In the genomic region with DNA sequence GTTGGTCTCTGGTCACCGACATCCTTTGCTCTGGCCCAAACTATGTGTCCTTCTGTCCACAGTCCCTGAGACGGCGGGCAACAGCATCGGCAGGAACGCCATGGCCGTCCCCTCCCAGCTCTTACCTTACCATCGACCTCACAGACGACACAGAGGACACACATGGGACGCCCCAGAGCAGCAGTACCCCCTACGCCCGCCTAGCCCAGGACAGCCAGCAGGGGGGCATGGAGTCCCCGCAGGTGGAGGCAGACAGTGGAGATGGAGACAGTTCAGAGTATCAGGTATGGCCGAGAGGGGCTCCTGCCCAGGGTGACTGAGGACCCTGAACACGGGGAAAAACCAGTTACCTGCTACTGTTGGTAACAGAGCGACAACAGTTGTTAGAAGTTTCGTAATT, we compare ENCODE assay signal across 17 cellular contexts. TPM values are rescaled to one million over a fixed set of nuclear protein-coding genes. Genes with fewer than 3 reads are reported as not detected.
DNase-seq lines count a peak whose midpoint lies in the region; ATAC-seq and TF ChIP-seq lines count a peak whose summit lies in the region.
"Had no signal": no experiment of that assay in that cellular context is flagged by ENCODE, and none has a peak within 500 bp of the region (broad histone marks: within the 10 kb centered on the region; RNA-seq: fewer than 3 reads in every experiment).

No MANE protein-coding gene starts in this region.

- no peak overlapping the region for H3K4me3 ChIP-seq in Loucy (ENCODE audit: low read length, poor library complexity, severe bottlenecking)
- no peak overlapping the region for H3K4me3 ChIP-seq in endodermal cell (ENCODE audit: low read length)
- H3K4me3 ChIP-seq in breast epithelium = no peak overlapping the region
- no peak overlapping the region for H3K4me3 ChIP-seq in naive thymus-derived CD4-positive, alpha-beta T cell (ENCODE audit: low read length)
- H3K4me3 ChIP-seq: BLaER1, GM12878 had no signal

- no peak overlapping the region for H3K4me2 ChIP-seq in Loucy (ENCODE audit: low read depth, low read length, poor library complexity, severe bottlenecking)
- H3K4me2 ChIP-seq: BLaER1, KMS-11 had no signal

- H3K27ac ChIP-seq in endodermal cell (ENCODE audit: low read depth, low read length) (no peak overlapping the region), breast epithelium (no peak overlapping the region)
- no peak overlapping the region for H3K27ac ChIP-seq in naive thymus-derived CD4-positive, alpha-beta T cell (ENCODE audit: low read depth, low read length)
- H3K27ac ChIP-seq: BLaER1, KMS-11 had no signal

- H3K9me3 Mint-ChIP-seq in natural killer cell treated with Interleukin-12 subunit alpha and Interleukin-12 subunit beta and Interleukin-15 and Interleukin-18, amount 100 ng/mL, for 72 hours = no peaks in the 10 kb centered on the region
- no peaks in the 10 kb centered on the region for H3K9me3 Mint-ChIP-seq in natural killer cell
- no peaks in the 10 kb centered on the region for H3K9me3 Mint-ChIP-seq in endodermal cell
- no peaks in the 10 kb centered on the region for H3K9me3 Mint-ChIP-seq in naive thymus-derived CD4-positive, alpha-beta T cell
- H3K9me3 Mint-ChIP-seq: CD8-positive, alpha-beta memory T cell; IgD-negative memory B cell had no signal

- H3K4me3 Mint-ChIP-seq in natural killer cell treated with Interleukin-12 subunit alpha and Interleukin-12 subunit beta and Interleukin-15 and Interleukin-18, amount 100 ng/mL, for 72 hours = no peak overlapping the region
- H3K4me3 Mint-ChIP-seq in natural killer cell (no peak overlapping the region), endodermal cell (no peak overlapping the region)
- no peak overlapping the region for H3K4me3 Mint-ChIP-seq in naive thymus-derived CD4-positive, alpha-beta T cell
- H3K4me3 Mint-ChIP-seq: IgD-negative memory B cell had no signal

- H4K20me1 ChIP-seq in Loucy (ENCODE audit: insufficient read depth, low read length, poor library complexity, severe bottlenecking) = peaks cover 19% of the 10 kb centered on the region
- H4K20me1 ChIP-seq: BLaER1 had no signal

- no peaks in the 10 kb centered on the region for H3K36me3 Mint-ChIP-seq in natural killer cell treated with Interleukin-12 subunit alpha and Interleukin-12 subunit beta and Interleukin-15 and Interleukin-18, amount 100 ng/mL, for 72 hours
- H3K36me3 Mint-ChIP-seq in natural killer cell = no peaks in the 10 kb centered on the region
- H3K36me3 Mint-ChIP-seq in endodermal cell (ENCODE audit: low read depth) = peaks cover 97% of the 10 kb centered on the region
- H3K36me3 Mint-ChIP-seq in naive thymus-derived CD4-positive, alpha-beta T cell = peaks cover 0 to 19% (median 0%) of the 10 kb centered on the region in 5 donors
- H3K36me3 Mint-ChIP-seq: CD8-positive, alpha-beta memory T cell; IgD-negative memory B cell had no signal

- H3K36me3 ChIP-seq in Loucy (ENCODE audit: insufficient read depth, low read length) (peaks cover 100% of the 10 kb centered on the region), endodermal cell (ENCODE audit: control insufficient read depth, insufficient read depth, low read length) (peaks cover 95% of the 10 kb centered on the region), breast epithelium (no peaks in the 10 kb centered on the region)
- no peaks in the 10 kb centered on the region for H3K36me3 ChIP-seq in naive thymus-derived CD4-positive, alpha-beta T cell (ENCODE audit: control insufficient read depth in 2 of 3, insufficient read depth in 3 of 3, low read length in 3 of 3)

- ATAC-seq in natural killer cell treated with Interleukin-12 subunit alpha and Interleukin-12 subunit beta and Interleukin-15 and Interleukin-18, amount 100 ng/mL, for 72 hours = peak in 1 of 2 donors; percentile 14
- no peak for ATAC-seq in natural killer cell
- no peak for ATAC-seq in naive thymus-derived CD4-positive, alpha-beta T cell
- ATAC-seq: GM12878 had no signal

- TF ChIP-seq POLR2A in breast epithelium (IDR thresholded peaks at IDR 0.05) = no peak

- no peaks in the 10 kb centered on the region for H3K27me3 Mint-ChIP-seq in natural killer cell treated with Interleukin-12 subunit alpha and Interleukin-12 subunit beta and Interleukin-15 and Interleukin-18, amount 100 ng/mL, for 72 hours
- H3K27me3 Mint-ChIP-seq in natural killer cell (ENCODE audit: low read depth in 2 of 2) (no peaks in the 10 kb centered on the region), endodermal cell (ENCODE audit: insufficient read depth) (no peaks in the 10 kb centered on the region)
- no peaks in the 10 kb centered on the region for H3K27me3 Mint-ChIP-seq in naive thymus-derived CD4-positive, alpha-beta T cell
- H3K27me3 Mint-ChIP-seq: CD8-positive, alpha-beta memory T cell; IgD-negative memory B cell had no signal

- H3K79me2 ChIP-seq in Loucy (ENCODE audit: insufficient read depth, low read length) = peaks cover 29% of the 10 kb centered on the region; the same call in 1 of the 2 replicates

- H3K27me3 ChIP-seq in Loucy (ENCODE audit: insufficient read depth, low read length, poor library complexity, severe bottlenecking) (no peaks in the 10 kb centered on the region), endodermal cell (ENCODE audit: control insufficient read depth, insufficient read depth, low read length, poor library complexity, severe bottlenecking) (no peaks in the 10 kb centered on the region), breast epithelium (no peaks in the 10 kb centered on the region)
- H3K27me3 ChIP-seq in naive thymus-derived CD4-positive, alpha-beta T cell (ENCODE audit: control insufficient read depth in 2 of 2, insufficient read depth in 2 of 2, low read length in 2 of 2) = no peaks in the 10 kb centered on the region
- H3K27me3 ChIP-seq: BLaER1 had no signal

- POLR2A ChIA-PET in naive thymus-derived CD4-positive, alpha-beta T cell (lab: Charles Lee) = no interaction called here

- H2AFZ ChIP-seq in Loucy (ENCODE audit: low read length) = no peak overlapping the region

- no peaks in the 10 kb centered on the region for H3F3A ChIP-seq in Loucy (ENCODE audit: low read depth)

- CTCF ChIA-PET in naive thymus-derived CD4-positive, alpha-beta T cell (lab: Charles Lee) = no interaction called here

- no peak overlapping the region for H3K27ac Mint-ChIP-seq in natural killer cell treated with Interleukin-12 subunit alpha and Interleukin-12 subunit beta and Interleukin-15 and Interleukin-18, amount 100 ng/mL, for 72 hours
- H3K27ac Mint-ChIP-seq in natural killer cell = no peak overlapping the region
- H3K27ac Mint-ChIP-seq in endodermal cell = peak overlapping the region; percentile 5
- no peak overlapping the region for H3K27ac Mint-ChIP-seq in naive thymus-derived CD4-positive, alpha-beta T cell
- H3K27ac Mint-ChIP-seq: IgD-negative memory B cell had no signal

- intact Hi-C loops in natural killer cell (cut with micrococcal nuclease) (no loop called here), breast epithelium (cut with DNase I; ENCODE audit: low total_unique reads) (no loop called here)
- intact Hi-C loops in naive thymus-derived CD4-positive, alpha-beta T cell (cut with micrococcal nuclease) = no loop called here

- no peaks in the 10 kb centered on the region for H3K9me2 ChIP-seq in Loucy (replicated peaks; ENCODE audit: low read depth, low read length)

- peak; percentile 47 for DNase-seq in natural killer cell treated with Interleukin-12 subunit alpha and Interleukin-12 subunit beta and Interleukin-15 and Interleukin-18, amount 100 ng/mL, for 72 hours (ENCODE audit: low spot score)
- no peak for DNase-seq in natural killer cell
- DNase-seq in endodermal cell = no peak
- no peak for DNase-seq in NCI-H2227 treated with DMSO at 0.1 percent for 48 hours (lab: John Stamatoyannopoulos, UW)
- DNase-seq in breast epithelium (ENCODE audit: low spot score in 2 of 2) = no peak
- no peak for DNase-seq in NCI-H82 (lab: John Stamatoyannopoulos, UW)
- DNase-seq in naive thymus-derived CD4-positive, alpha-beta T cell = no peak
- DNase-seq: 8988T; AML-193; Caco-2; CD8-positive, alpha-beta memory T cell; GF-D8 had no signal

- no peaks in the 10 kb centered on the region for H3K9me3 ChIP-seq in Loucy (ENCODE audit: insufficient read depth, low read depth, low read length)
- H3K9me3 ChIP-seq in endodermal cell (ENCODE audit: control insufficient read depth, low read length) = no peaks in the 10 kb centered on the region
- no peaks in the 10 kb centered on the region for H3K9me3 ChIP-seq in breast epithelium
- no peaks in the 10 kb centered on the region for H3K9me3 ChIP-seq in naive thymus-derived CD4-positive, alpha-beta T cell (ENCODE audit: control insufficient read depth in 2 of 3, low read length in 3 of 3)
- H3K9me3 ChIP-seq: BLaER1, Caco-2 had no signal

- 87 to 100% methylated on average over 8 to 16 of the region's 16 CpGs for WGBS in endodermal cell (ENCODE audit: insufficient coverage in 1 of 2, insufficient read length in 1 of 2), 2 experiments

- H3K9ac ChIP-seq in Loucy (ENCODE audit: low read depth, low read length, poor library complexity, severe bottlenecking) (no peak overlapping the region), endodermal cell (ENCODE audit: extremely low read depth, low read length, poor library complexity, severe bottlenecking) (no peak overlapping the region)
- H3K9ac ChIP-seq: BLaER1, KMS-11 had no signal

- TF ChIP-seq CTCF in natural killer cell (IDR thresholded peaks at IDR 0.05) = no peak
- TF ChIP-seq CTCF in Loucy (conservative IDR thresholded peaks at IDR 0.05; ENCODE audit: low read length) = 0 out of 2 replicates have a peak, but pooled peaks have one; percentile 11
- peak; percentile 30 for TF ChIP-seq CTCF in endodermal cell (conservative IDR thresholded peaks at IDR 0.05)
- TF ChIP-seq CTCF in breast epithelium (IDR thresholded peaks at IDR 0.05) = no peak

- peaks cover 0 to 8% of the 10 kb centered on the region in 2 donors for H3K4me1 Mint-ChIP-seq in natural killer cell treated with Interleukin-12 subunit alpha and Interleukin-12 subunit beta and Interleukin-15 and Interleukin-18, amount 100 ng/mL, for 72 hours (ENCODE audit: low read depth in 2 of 2)
- H3K4me1 Mint-ChIP-seq in natural killer cell (peaks cover 7 to 13% of the 10 kb centered on the region in 2 donors), endodermal cell (peaks cover 2% of the 10 kb centered on the region)
- H3K4me1 Mint-ChIP-seq in naive thymus-derived CD4-positive, alpha-beta T cell = peaks cover 6 to 19% (median 12%) of the 10 kb centered on the region in 7 donors

- H3K4me1 ChIP-seq in Loucy (ENCODE audit: insufficient read depth, low read length, poor library complexity, severe bottlenecking) = peaks cover 3% of the 10 kb centered on the region
- no peaks in the 10 kb centered on the region for H3K4me1 ChIP-seq in endodermal cell (ENCODE audit: control insufficient read depth, insufficient read depth, low read length)
- no peaks in the 10 kb centered on the region for H3K4me1 ChIP-seq in breast epithelium
- H3K4me1 ChIP-seq in naive thymus-derived CD4-positive, alpha-beta T cell (ENCODE audit: control insufficient read depth in 2 of 2, insufficient read depth in 2 of 2, low read length in 2 of 2) = peaks cover 0 to 7% of the 10 kb centered on the region in 2 donors

RNA-seq across cellular contexts. Expression of a gene that starts 25.0 kb away (rescaled TPM):
- total RNA-seq in natural killer cell treated with Interleukin-12 subunit alpha and Interleukin-12 subunit beta and Interleukin-15 and Interleukin-18, amount 100 ng/mL, for 72 hours = 1 to 10 TPM in 1 of 2 donors, under 1 TPM in 1; 0.81 to 2.2 TPM
- under 1 TPM; 0.42 to 0.68 (median 0.43) TPM for total RNA-seq in natural killer cell
- total RNA-seq in endodermal cell = 100 to 1,000 TPM in 1 of 2 donors, 10 to 100 TPM in 1; 82.1 to 283 TPM
- 68.5 TPM for polyA plus RNA-seq in endodermal cell (2013, experiment 1 of 2)
- 50.5 TPM for polyA plus RNA-seq in endodermal cell (2013, experiment 2 of 2)
- total RNA-seq in breast epithelium = 1 to 10 TPM in 2 of 3 donors, under 1 TPM in 1; 0.96 to 2.0 (median 1.8) TPM
- 1 to 10 TPM in 1 of 5 experiments, under 1 TPM in 4; 0.32 to 2.5 (median 0.66) TPM for total RNA-seq in naive thymus-derived CD4-positive, alpha-beta T cell
- under 1 TPM; 0.33 to 0.72 TPM for polyA plus RNA-seq in naive thymus-derived CD4-positive, alpha-beta T cell
- polyA plus RNA-seq: IgD-negative memory B cell had no signal

RNA-seq across cellular contexts. Expression of a gene that starts 32.6 kb away (rescaled TPM):
- 100 to 1,000 TPM; 122 to 142 TPM for total RNA-seq in natural killer cell treated with Interleukin-12 subunit alpha and Interleukin-12 subunit beta and Interleukin-15 and Interleukin-18, amount 100 ng/mL, for 72 hours
- 100 to 1,000 TPM; 133 to 139 (median 137) TPM for total RNA-seq in natural killer cell
- 100 to 1,000 TPM; 180 to 265 TPM for total RNA-seq in endodermal cell
- 153 TPM for polyA plus RNA-seq in endodermal cell (2013, experiment 1 of 2)
- polyA plus RNA-seq in endodermal cell (2013, experiment 2 of 2) = 143 TPM
- 10 to 100 TPM; 70.4 to 85.9 (median 78.0) TPM for total RNA-seq in breast epithelium
- total RNA-seq in naive thymus-derived CD4-positive, alpha-beta T cell = 100 to 1,000 TPM in 3 of 5 experiments, 10 to 100 TPM in 2; 83.0 to 118 (median 107) TPM
- 100 to 1,000 TPM in 1 of 2 donors, 10 to 100 TPM in 1; 91.3 to 105 TPM for polyA plus RNA-seq in naive thymus-derived CD4-positive, alpha-beta T cell

RNA-seq across cellular contexts. Expression of a gene that starts 43.9 kb away (rescaled TPM):
- 10 to 100 TPM; 58.5 to 67.9 TPM for total RNA-seq in natural killer cell treated with Interleukin-12 subunit alpha and Interleukin-12 subunit beta and Interleukin-15 and Interleukin-18, amount 100 ng/mL, for 72 hours
- total RNA-seq in natural killer cell (10 to 100 TPM; 56.7 to 72.1 (median 68.1) TPM), endodermal cell (10 to 100 TPM; 21.2 to 49.2 TPM), breast epithelium (10 to 100 TPM; 22.7 to 30.9 (median 24.3) TPM)
- 43.4 TPM for polyA plus RNA-seq in endodermal cell (2013, experiment 1 of 2)
- 41.9 TPM for polyA plus RNA-seq in endodermal cell (2013, experiment 2 of 2)
- total RNA-seq in naive thymus-derived CD4-positive, alpha-beta T cell = 10 to 100 TPM; 31.5 to 66.3 (median 40.3) TPM
- polyA plus RNA-seq in naive thymus-derived CD4-positive, alpha-beta T cell = 100 to 1,000 TPM; 141 TPM

Comparison
In these comparisons a context has a peak if more than half of its experiments do, and no peak if none do; other contexts are left out.
1. CTCF ChIP-seq: peak in Loucy (single experiment) and endodermal cell (single experiment); none in natural killer cell (single experiment) and breast epithelium (0 of 3).
2. RNA of a gene that starts 25.0 kb away (total RNA-seq): 82.1 to 283 TPM in endodermal cell; 0.81 to 2.2 TPM in natural killer cell treated with Interleukin-12 subunit alpha and Interleukin-12 subunit beta and Interleukin-15 and Interleukin-18, amount 100 ng/mL, for 72 hours, 0.96 to 2.0 TPM in breast epithelium, 0.32 to 2.5 TPM in naive thymus-derived CD4-positive, alpha-beta T cell and 0.42 to 0.68 TPM in natural killer cell; every median in the first group is over 10 times any median in the second.